1 cellular context compared by ENCODE assay signal in genomic region chr2:64678771-64679615, GRCh38.
TF ChIP-seq lines count a peak whose summit lies in the region.

No MANE protein-coding gene starts in this region.

TF ChIP-seq in GM23338, 12 proteins besides CTCF, POLR2A, EP300 and RAD21:
- no peak for TF ChIP-seq POLR2AphosphoS5 (IDR thresholded peaks at IDR 0.05; ENCODE audit: low read depth)
- no peak for TF ChIP-seq CREB1 (CRISPR knock-in tag; IDR thresholded peaks at IDR 0.05; ENCODE audit: low read depth)
- TF ChIP-seq STAT1 (IDR thresholded peaks at IDR 0.05; ENCODE audit: unreplicated experiment), result no peak
- no peak for TF ChIP-seq EZH2 (IDR thresholded peaks at IDR 0.05; ENCODE audit: low read depth, unreplicated experiment)
- no peak for TF ChIP-seq ZNF462 (CRISPR knock-in tag; IDR thresholded peaks at IDR 0.05)
